10 cellular contexts compared by ENCODE assay signal in genomic region chr9:121321039-121321503, GRCh38. TPM values are rescaled to one million over a fixed set of nuclear protein-coding genes. Genes with fewer than 3 reads are reported as not detected.
A peak's percentile ranks its signal among the peaks of the same experiment; 100 is the strongest.
DNase-seq lines count a peak whose midpoint lies in the region; ATAC-seq and TF ChIP-seq lines count a peak whose summit lies in the region.
"Had no signal": no experiment of that assay in that cellular context is flagged by ENCODE, and none has a peak within 500 bp of the region (broad histone marks: within the 10 kb centered on the region; RNA-seq: fewer than 3 reads in every experiment).

No MANE protein-coding gene starts in this region.

- no peak overlapping the region for H3K4me3 ChIP-seq in upper lobe of left lung

- H3K4me1 ChIP-seq in upper lobe of left lung: peaks cover 42 to 59% (median 55%) of the 10 kb centered on the region in 4 donors

- CTCF ChIA-PET in activated naive CD4-positive, alpha-beta T cell treated with anti-CD3 and anti-CD28 coated beads, Interleukin-2, amount 10 ng/mL, durations not matched to agents 7 days and 5 days (lab: Charles Lee): interaction anchor here (0.5 to 11.1 kb wide), 25 partner anchors 9 to 186 kb away, joined by 3 to 326 read pairs (median 5); partner anchors contain the start of gene GGTA1

- no peaks in the 10 kb centered on the region for H3K9me3 ChIP-seq in upper lobe of left lung

- peaks cover 28% of the 10 kb centered on the region for H3K4me1 Mint-ChIP-seq in activated naive CD4-positive, alpha-beta T cell treated with anti-CD3 and anti-CD28 coated beads, Interleukin-2, amount 10 ng/mL, durations not matched to agents 7 days and 5 days

- peaks cover 3% of the 10 kb centered on the region for H3K36me3 Mint-ChIP-seq in activated naive CD4-positive, alpha-beta T cell treated with anti-CD3 and anti-CD28 coated beads, Interleukin-2, amount 10 ng/mL, durations not matched to agents 7 days and 5 days

- DNase-seq in activated gamma-delta T cell treated with anti-CD3 and anti-CD28 coated beads, Interleukin-2, amount 50 U/mL, for 16 hours (ENCODE audit: low read depth): peak; percentile 12
- DNase-seq in activated gamma-delta T cell treated with Interleukin-2 at 50 U/mL for 16 hours (no peak), islet precursor cell (peak; percentile 42), upper lobe of left lung (peak in 1 of 2 donors; percentile 50), GM13976 (ENCODE audit: low spot score) (no peak), DMS79 (lab: John Stamatoyannopoulos, UW) (no peak)
- DNase-seq in activated naive CD4-positive, alpha-beta T cell treated with anti-CD3 and anti-CD28 coated beads, Interleukin-2, amount 10 ng/mL, durations not matched to agents 7 days and 5 days: peak; percentile 52
- no peak for DNase-seq in stimulated activated CD4-positive, alpha-beta T cell treated with anti-CD3 and anti-CD28 coated beads, Interleukin-12 subunit alpha, Interleukin-12 subunit beta, amount 100 ng/mL, for 4 hours
- DNase-seq: stimulated activated CD4-positive, alpha-beta T cell treated with anti-CD3 and anti-CD28 coated beads, Interleukin-2, amount 100 ng/mL, for 48 hours had no signal

- WGBS in upper lobe of left lung, 2 donors: 62 to 80% methylated on average over 2 to 8 of the region's 8 CpGs

- no peaks in the 10 kb centered on the region for H3K9me3 Mint-ChIP-seq in activated naive CD4-positive, alpha-beta T cell treated with anti-CD3 and anti-CD28 coated beads, Interleukin-2, amount 10 ng/mL, durations not matched to agents 7 days and 5 days

- H3K36me3 ChIP-seq in upper lobe of left lung: peaks cover 20 to 87% (median 64%) of the 10 kb centered on the region in 4 donors

- H3K27me3 Mint-ChIP-seq in activated naive CD4-positive, alpha-beta T cell treated with anti-CD3 and anti-CD28 coated beads, Interleukin-2, amount 10 ng/mL, durations not matched to agents 7 days and 5 days: no peaks in the 10 kb centered on the region

- no peak overlapping the region for H3K4me3 Mint-ChIP-seq in activated naive CD4-positive, alpha-beta T cell treated with anti-CD3 and anti-CD28 coated beads, Interleukin-2, amount 10 ng/mL, durations not matched to agents 7 days and 5 days

- H3K27ac Mint-ChIP-seq in activated naive CD4-positive, alpha-beta T cell treated with anti-CD3 and anti-CD28 coated beads, Interleukin-2, amount 10 ng/mL, durations not matched to agents 7 days and 5 days: no peak overlapping the region

- no peak for ATAC-seq in upper lobe of left lung (ENCODE audit: low FRiP score in 2 of 2)
- ATAC-seq: HCT116 had no signal

- peak in 1 of 6 experiments; percentile 8 for TF ChIP-seq CTCF in upper lobe of left lung (IDR thresholded peaks at IDR 0.05)
- TF ChIP-seq CTCF in GM13976 (IDR thresholded peaks at IDR 0.05; ENCODE audit: borderline replicate concordance, control extremely low read depth, extremely low read depth, insufficient read depth, missing control alignments): no peak

- H3K27ac ChIP-seq in upper lobe of left lung: peak overlapping the region; percentile 76 to 89 (median 82)

- peak in 1 of 4 donors; percentile 10 for TF ChIP-seq POLR2A in upper lobe of left lung (IDR thresholded peaks at IDR 0.05)

- TF ChIP-seq EP300 in upper lobe of left lung (IDR thresholded peaks at IDR 0.05): no peak

- H3K27me3 ChIP-seq in upper lobe of left lung: no peaks in the 10 kb centered on the region

- in situ Hi-C loops in GM13976 (cut with MboI; ENCODE audit: low sequenced_read_pairs, unreplicated experiment): loop anchor here (10.0 kb wide), 1 partner anchor 54 kb away; the partner anchor contains the start of gene STOM

RNA-seq across cellular contexts. Expression of gene STOM, which starts 49.0 kb away (rescaled TPM):
- total RNA-seq in upper lobe of left lung: 100 to 1,000 TPM in 5 of 6 donors, 10 to 100 TPM in 1; 96.4 to 480 (median 362) TPM

RNA-seq across cellular contexts. Expression of gene GSN, which starts 53.1 kb away (rescaled TPM):
- total RNA-seq in upper lobe of left lung: 100 to 1,000 TPM; 217 to 935 (median 648) TPM

Comparison
In these comparisons a context has a peak if more than half of its experiments do, and no peak if none do; other contexts are left out.
1. DNase-seq: peak in activated gamma-delta T cell treated with anti-CD3 and anti-CD28 coated beads, Interleukin-2, amount 50 U/mL, for 16 hours (single experiment), activated naive CD4-positive, alpha-beta T cell treated with anti-CD3 and anti-CD28 coated beads, Interleukin-2, amount 10 ng/mL, durations not matched to agents 7 days and 5 days (single experiment) and islet precursor cell (single experiment); none in activated gamma-delta T cell treated with Interleukin-2 at 50 U/mL for 16 hours (single experiment), stimulated activated CD4-positive, alpha-beta T cell treated with anti-CD3 and anti-CD28 coated beads, Interleukin-12 subunit alpha, Interleukin-12 subunit beta, amount 100 ng/mL, for 4 hours (single experiment), GM13976 (single experiment) and DMS79 (single experiment).